Comparison of ENCODE assay signal across 12 cellular contexts in genomic region chr16:12869681-12870427, GRCh38. TPM values are rescaled to one million over a fixed set of nuclear protein-coding genes. Genes with fewer than 3 reads are reported as not detected.
"Had no signal": no experiment of that assay in that cellular context is flagged by ENCODE, and none has a peak within 500 bp of the region (broad histone marks: within the 10 kb centered on the region; RNA-seq: fewer than 3 reads in every experiment).

No MANE protein-coding gene starts in this region.

- H3K27me3 ChIP-seq: neutrophil, vagina had no signal

- DNase-seq: activated effector memory CD4-positive, alpha-beta T cell treated with Interleukin-2 at 50 U/mL for 16 hours; activated T-cell treated with anti-CD3 and anti-CD28 coated beads, Interleukin-2, amount 50 U/mL, for 1 hour; amniotic stem cell; effector memory CD8-positive, alpha-beta T cell; left colon; naive thymus-derived CD8-positive, alpha-beta T cell; tibial artery had no signal

- H3K4me2 ChIP-seq: smooth muscle cell had no signal

- H3K36me3 ChIP-seq: neutrophil, tibial artery, vagina had no signal

- ATAC-seq: effector memory CD8-positive, alpha-beta T cell; left colon; naive thymus-derived CD8-positive, alpha-beta T cell had no signal

- FAIRE-seq: TTC549 had no signal

- H3K9me3 ChIP-seq: neutrophil, tibial artery, vagina had no signal

- H3K27ac ChIP-seq: neutrophil, tibial artery, vagina had no signal

- H3K4me3 ChIP-seq: lung, smooth muscle cell, tibial artery, vagina had no signal

- H3K4me1 ChIP-seq: tibial artery, vagina had no signal

RNA-seq across cellular contexts. Expression of gene SHISA9, which starts 31.5 kb away (rescaled TPM):
- total RNA-seq: naive thymus-derived CD8-positive, alpha-beta T cell had no signal
- polyA plus RNA-seq: naive thymus-derived CD8-positive, alpha-beta T cell; smooth muscle cell had no signal
